ENCODE assay signal across 19 cellular contexts in genomic region chr12:15621140-15621539, GRCh38.
A peak's percentile ranks its signal among the peaks of the same experiment; 100 is the strongest.
DNase-seq lines count a peak whose midpoint lies in the region; ATAC-seq, FAIRE-seq and TF ChIP-seq lines count a peak whose summit lies in the region.
"Had no signal": no experiment of that assay in that cellular context is flagged by ENCODE, and none has a peak within 500 bp of the region (broad histone marks: within the 10 kb centered on the region; RNA-seq: fewer than 3 reads in every experiment).

No MANE protein-coding gene starts in this region.

- TF ChIP-seq CTCF in left ventricle myocardium inferior (IDR thresholded peaks at IDR 0.05; ENCODE audit: borderline replicate concordance) = no peak
- TF ChIP-seq CTCF in endothelial cell of umbilical vein (IDR thresholded peaks at IDR 0.05; ENCODE audit: extremely low read depth in 1 of 2, insufficient read depth in 1 of 2, low read depth in 1 of 2, low read length in 2 of 2) = no peak
- TF ChIP-seq CTCF in OCI-LY7 (conservative IDR thresholded peaks at IDR 0.05; ENCODE audit: low read length) = no peak

- FAIRE-seq in endothelial cell of umbilical vein (lab: Jason Lieb, UNC) = peak; percentile 61
- FAIRE-seq: GM12891 had no signal

- H3K9me2 ChIP-seq in OCI-LY7 (ENCODE audit: insufficient read depth, low read length) = no peaks in the 10 kb centered on the region

- H3K27ac ChIP-seq in left ventricle myocardium inferior (replicated peaks) (peak overlapping the region; percentile 50), endothelial cell of umbilical vein (ENCODE audit: insufficient read depth, low read depth, low read length) (no peak overlapping the region), OCI-LY7 (ENCODE audit: low read depth, low read length, poor library complexity, severe bottlenecking) (no peak overlapping the region)
- H3K27ac ChIP-seq: BLaER1, SJCRH30 had no signal

- H4K20me1 ChIP-seq in endothelial cell of umbilical vein (replicated peaks; ENCODE audit: control insufficient read depth, extremely low read depth, insufficient read depth, low read length) = no peaks in the 10 kb centered on the region
- no peaks in the 10 kb centered on the region for H4K20me1 ChIP-seq in OCI-LY7 (ENCODE audit: insufficient read depth, low read length)
- H4K20me1 ChIP-seq: BLaER1 had no signal

- no peak overlapping the region for H3K9ac ChIP-seq in endothelial cell of umbilical vein (replicated peaks; ENCODE audit: extremely low read depth, insufficient read depth, low read length)
- H3K9ac ChIP-seq: BLaER1 had no signal

- POLR2A ChIA-PET in endothelial cell of umbilical vein (lab: Charles Lee) (no interaction called here), OCI-LY7 (lab: Charles Lee) (interaction anchor here (0.6 kb wide), 2 partner anchors 243 to 682 kb away, joined by 3 to 4 read pairs; no protein-coding TSS in a partner anchor)

- no peak for TF ChIP-seq POLR2A in endothelial cell of umbilical vein (IDR thresholded peaks at IDR 0.05; ENCODE audit: low read depth, low read length)

- H2AFZ ChIP-seq in endothelial cell of umbilical vein (ENCODE audit: low read depth, low read length) (no peak overlapping the region), OCI-LY7 (ENCODE audit: low read length) (no peak overlapping the region)

- H3K79me2 ChIP-seq in endothelial cell of umbilical vein (ENCODE audit: control insufficient read depth, insufficient read depth, low read length) = no peaks in the 10 kb centered on the region
- no peaks in the 10 kb centered on the region for H3K79me2 ChIP-seq in OCI-LY7 (ENCODE audit: insufficient read depth, low read depth, low read length)

- H3K9me3 ChIP-seq in left ventricle myocardium inferior (replicated peaks) (no peaks in the 10 kb centered on the region), endothelial cell of umbilical vein (replicated peaks; ENCODE audit: control insufficient read depth, insufficient read depth, low read length) (no peaks in the 10 kb centered on the region), OCI-LY7 (ENCODE audit: low read length) (no peaks in the 10 kb centered on the region)
- H3K9me3 ChIP-seq: SJCRH30 had no signal

- no peaks in the 10 kb centered on the region for H3K9me1 ChIP-seq in endothelial cell of umbilical vein (replicated peaks; ENCODE audit: control insufficient read depth, extremely low read depth, insufficient read depth, low read length)

- CTCF ChIA-PET in endothelial cell of umbilical vein (lab: Charles Lee) = interaction anchor here (1.0 to 1.5 kb wide), 3 partner anchors 8 to 237 kb away, joined by 3 to 4 read pairs (median 3); no protein-coding TSS in a partner anchor
- CTCF ChIA-PET in OCI-LY7 (lab: Charles Lee; ENCODE audit: unreplicated experiment) = no interaction called here

- H3K4me3 ChIP-seq in left ventricle myocardium inferior = no peak overlapping the region
- H3K4me3 ChIP-seq in endothelial cell of umbilical vein (replicated peaks in 1 of 3; ENCODE audit: insufficient read depth in 1 of 3, low read depth in 1 of 3, low read length in 3 of 3) = no peak overlapping the region
- no peak overlapping the region for H3K4me3 ChIP-seq in OCI-LY7 (ENCODE audit: low read depth, low read length, poor library complexity, severe bottlenecking)
- H3K4me3 ChIP-seq: BLaER1, SJCRH30 had no signal

- intact Hi-C loops in left ventricle myocardium inferior (cut with micrococcal nuclease) = no loop called here
- intact Hi-C loops in left ventricle myocardium superior (cut with micrococcal nuclease) = no loop called here
- intact Hi-C loops in endothelial cell of umbilical vein (cut with micrococcal nuclease) = no loop called here
- intact Hi-C loops in OCI-LY7 (cut with micrococcal nuclease; ENCODE audit: unreplicated experiment) = no loop called here

- H3K36me3 ChIP-seq in left ventricle myocardium inferior (peaks cover 29% of the 10 kb centered on the region), endothelial cell of umbilical vein (ENCODE audit: control insufficient read depth in 2 of 2, extremely low read depth in 1 of 2, insufficient read depth in 2 of 2, low read length in 2 of 2) (no peaks in the 10 kb centered on the region), OCI-LY7 (ENCODE audit: insufficient read depth, low read length) (no peaks in the 10 kb centered on the region)
- H3K36me3 ChIP-seq: BLaER1 had no signal

- BruUV-seq in endothelial cell of umbilical vein (replicated peaks; lab: Mats Ljungman, UMichigan) (no TSS peak), OCI-LY7 (replicated peaks; lab: Mats Ljungman, UMichigan) (no TSS peak)

- dilution Hi-C loops in endothelial cell of umbilical vein (cut with MboI; ENCODE audit: extremely low pct_ligation_motif_present, low sequenced_read_pairs) = no loop called here

- peak overlapping the region; percentile 2 for H3K4me2 ChIP-seq in endothelial cell of umbilical vein (ENCODE audit: insufficient read depth, low read length)
- H3K4me2 ChIP-seq in OCI-LY7 (ENCODE audit: low read length) = no peak overlapping the region
- H3K4me2 ChIP-seq: BLaER1 had no signal

- peaks cover 9% of the 10 kb centered on the region for H3K4me1 ChIP-seq in left ventricle myocardium inferior
- H3K4me1 ChIP-seq in endothelial cell of umbilical vein (ENCODE audit: control insufficient read depth, extremely low read depth, insufficient read depth, low read length) = peaks cover 12% of the 10 kb centered on the region
- H3K4me1 ChIP-seq in OCI-LY7 (ENCODE audit: insufficient read depth, low read length, poor library complexity, severe bottlenecking) = no peaks in the 10 kb centered on the region
- H3K4me1 ChIP-seq: BLaER1, SJCRH30 had no signal

- DNase-seq in left ventricle myocardium inferior = no peak
- DNase-seq in left ventricle myocardium superior = no peak
- DNase-seq in endothelial cell of umbilical vein (ENCODE audit: low read depth, low spot score) = peak; percentile 60
- peak; percentile 6 for DNase-seq in medulla oblongata (ENCODE audit: extremely low spot score)
- DNase-seq in D341Med (ENCODE audit: low spot score) = no peak
- DNase-seq in OCI-LY7 (ENCODE audit: low spot score) = no peak
- DNase-seq: DMS 273 treated with DMSO at 0.1 percent for 48 hours, GF-D8, Karpas-422, NCI-H187 treated with DMSO at 0.1 percent for 48 hours, NCI-H2171 treated with DMSO at 0.1 percent for 48 hours, NCI-H446 treated with DMSO at 0.1 percent for 48 hours, NCI-H748 treated with DMSO at 0.1 percent for 48 hours, PC-3, SJCRH30 had no signal

- ATAC-seq in left ventricle myocardium superior (no peak), GM18907 (IDR thresholded peaks at IDR 0.05; ENCODE audit: unreplicated experiment) (no peak), HG03469 (IDR thresholded peaks at IDR 0.05; ENCODE audit: unreplicated experiment) (no peak)
- ATAC-seq: PC-3 had no signal

- H3K27me3 ChIP-seq in left ventricle myocardium inferior (ENCODE audit: low read depth) = no peaks in the 10 kb centered on the region
- H3K27me3 ChIP-seq in endothelial cell of umbilical vein (ENCODE audit: control insufficient read depth in 2 of 2, insufficient read depth in 2 of 2, low read length in 2 of 2) = no peaks in the 10 kb centered on the region
- H3K27me3 ChIP-seq: BLaER1, SJCRH30 had no signal

TF ChIP-seq in endothelial cell of umbilical vein, 7 proteins besides CTCF, POLR2A, EP300 and RAD21:
- TF ChIP-seq FOS (IDR thresholded peaks at IDR 0.05; ENCODE audit: borderline replicate concordance, insufficient read depth, low read length) (no peak), EZH2 (IDR thresholded peaks at IDR 0.05; ENCODE audit: borderline replicate concordance, low read depth, low read length, severe bottlenecking) (no peak), GATA2 (IDR thresholded peaks at IDR 0.05; ENCODE audit: insufficient read depth, insufficient read length, low read depth, low read length) (no peak), MYC (IDR thresholded peaks at IDR 0.05; ENCODE audit: low read depth, low read length) (no peak), POLR2AphosphoS5 (IDR thresholded peaks at IDR 0.05; ENCODE audit: insufficient read depth, low read depth, low read length) (no peak), JUN (IDR thresholded peaks at IDR 0.05; ENCODE audit: borderline replicate concordance, insufficient read depth, insufficient read length, low read depth) (no peak)
- TF ChIP-seq, protein P1, sequence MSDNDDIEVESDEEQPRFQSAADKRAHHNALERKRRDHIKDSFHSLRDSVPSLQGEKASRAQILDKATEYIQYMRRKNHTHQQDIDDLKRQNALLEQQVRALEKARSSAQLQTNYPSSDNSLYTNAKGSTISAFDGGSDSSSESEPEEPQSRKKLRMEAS (IDR thresholded peaks at IDR 0.05; ENCODE audit: insufficient read depth, insufficient read length) = no peak

Comparison
In these comparisons a context has a peak if more than half of its experiments do, and no peak if none do; other contexts are left out.
1. DNase-seq: peak in endothelial cell of umbilical vein (single experiment) and medulla oblongata (single experiment); none in left ventricle myocardium inferior (single experiment), left ventricle myocardium superior (single experiment), D341Med (single experiment) and OCI-LY7 (single experiment).